Comparison of ENCODE assay signal across 9 cellular contexts in genomic region chr16:57266531-57267268, GRCh38. TPM values are rescaled to one million over a fixed set of nuclear protein-coding genes. Genes with fewer than 3 reads are reported as not detected.
DNase-seq lines count a peak whose midpoint lies in the region; ATAC-seq and TF ChIP-seq lines count a peak whose summit lies in the region.
"Had no signal": no experiment of that assay in that cellular context is flagged by ENCODE, and none has a peak within 500 bp of the region (broad histone marks: within the 10 kb centered on the region; RNA-seq: fewer than 3 reads in every experiment).

No MANE protein-coding gene starts in this region.

- no peaks in the 10 kb centered on the region for H3K9me3 Mint-ChIP-seq in central memory CD8-positive, alpha-beta T cell
- H3K9me3 Mint-ChIP-seq in naive thymus-derived CD4-positive, alpha-beta T cell: no peaks in the 10 kb centered on the region
- H3K9me3 Mint-ChIP-seq: endodermal cell had no signal

- H3K27me3 Mint-ChIP-seq in central memory CD8-positive, alpha-beta T cell: no peaks in the 10 kb centered on the region
- H3K27me3 Mint-ChIP-seq in naive thymus-derived CD4-positive, alpha-beta T cell: no peaks in the 10 kb centered on the region

- peak; percentile 89 for ATAC-seq in central memory CD8-positive, alpha-beta T cell (replicated peaks; ENCODE audit: extremely low read depth, poor library complexity, severe bottlenecking)
- ATAC-seq in naive thymus-derived CD4-positive, alpha-beta T cell: peak; percentile 86

- no peaks in the 10 kb centered on the region for H3K9me3 ChIP-seq in naive thymus-derived CD4-positive, alpha-beta T cell (ENCODE audit: control insufficient read depth in 2 of 3, low read length in 3 of 3)
- H3K9me3 ChIP-seq in WERI-Rb-1 (ENCODE audit: severe bottlenecking): no peaks in the 10 kb centered on the region
- H3K9me3 ChIP-seq in uterus: no peaks in the 10 kb centered on the region

- peaks cover 14% of the 10 kb centered on the region for H3K4me1 Mint-ChIP-seq in central memory CD8-positive, alpha-beta T cell
- H3K4me1 Mint-ChIP-seq in naive thymus-derived CD4-positive, alpha-beta T cell: peaks cover 22 to 58% (median 50%) of the 10 kb centered on the region in 7 donors

- H3K4me1 ChIP-seq in naive thymus-derived CD4-positive, alpha-beta T cell (ENCODE audit: control insufficient read depth in 2 of 2, insufficient read depth in 2 of 2, low read length in 2 of 2): peaks cover 14 to 50% of the 10 kb centered on the region in 2 donors
- no peaks in the 10 kb centered on the region for H3K4me1 ChIP-seq in uterus

- CTCF ChIA-PET in naive thymus-derived CD4-positive, alpha-beta T cell (lab: Charles Lee): interaction anchor here (0.6 to 1.7 kb wide), 4 partner anchors 29 to 563 kb away, joined by 3 to 4 read pairs (median 3); no protein-coding TSS in a partner anchor

- H3K27ac ChIP-seq in naive thymus-derived CD4-positive, alpha-beta T cell (ENCODE audit: low read depth, low read length): peak overlapping the region; percentile 74
- no peak overlapping the region for H3K27ac ChIP-seq in WERI-Rb-1
- H3K27ac ChIP-seq in uterus: no peak overlapping the region

- H3K4me3 ChIP-seq in naive thymus-derived CD4-positive, alpha-beta T cell (ENCODE audit: low read length): peak overlapping the region; percentile 39
- no peak overlapping the region for H3K4me3 ChIP-seq in WERI-Rb-1 (ENCODE audit: low read depth, low read length)
- no peak overlapping the region for H3K4me3 ChIP-seq in uterus

- POLR2A ChIA-PET in naive thymus-derived CD4-positive, alpha-beta T cell (lab: Charles Lee): interaction anchor here (0.6 to 5.4 kb wide), 15 partner anchors 10 to 198 kb away, joined by 3 to 36 read pairs (median 4); partner anchors contain the start of genes ARL2BP, PLLP, PSME3IP1 and RSPRY1

- no peak for TF ChIP-seq POLR2A in uterus (IDR thresholded peaks at IDR 0.05)

- TF ChIP-seq CTCF in WERI-Rb-1 (IDR thresholded peaks at IDR 0.05; ENCODE audit: low read depth, low read length) (no peak), uterus (IDR thresholded peaks at IDR 0.05) (no peak)

- no peaks in the 10 kb centered on the region for H3K36me3 ChIP-seq in naive thymus-derived CD4-positive, alpha-beta T cell (ENCODE audit: control insufficient read depth in 2 of 3, insufficient read depth in 3 of 3, low read length in 3 of 3)
- H3K36me3 ChIP-seq in WERI-Rb-1 (no peaks in the 10 kb centered on the region), uterus (no peaks in the 10 kb centered on the region)

- H3K36me3 Mint-ChIP-seq in central memory CD8-positive, alpha-beta T cell (ENCODE audit: insufficient read depth): no peaks in the 10 kb centered on the region
- H3K36me3 Mint-ChIP-seq in naive thymus-derived CD4-positive, alpha-beta T cell: no peaks in the 10 kb centered on the region

- peak overlapping the region; percentile 26 for H3K4me3 Mint-ChIP-seq in central memory CD8-positive, alpha-beta T cell
- H3K4me3 Mint-ChIP-seq in naive thymus-derived CD4-positive, alpha-beta T cell: peak overlapping the region; percentile 63 to 81 (median 74)
- H3K4me3 Mint-ChIP-seq: endodermal cell had no signal

- H3K27ac Mint-ChIP-seq in central memory CD8-positive, alpha-beta T cell (ENCODE audit: low read depth): peak overlapping the region; percentile 59
- H3K27ac Mint-ChIP-seq in naive thymus-derived CD4-positive, alpha-beta T cell: peak overlapping the region; percentile 36 to 99 (median 97)
- H3K27ac Mint-ChIP-seq: endodermal cell had no signal

- H3K27me3 ChIP-seq in naive thymus-derived CD4-positive, alpha-beta T cell (ENCODE audit: control insufficient read depth in 2 of 2, insufficient read depth in 2 of 2, low read length in 2 of 2): no peaks in the 10 kb centered on the region
- H3K27me3 ChIP-seq in WERI-Rb-1 (ENCODE audit: insufficient read depth, low read depth, severe bottlenecking): no peaks in the 10 kb centered on the region
- no peaks in the 10 kb centered on the region for H3K27me3 ChIP-seq in uterus

- DNase-seq in Daoy (ENCODE audit: low read depth) (peak; percentile 21), T-helper 1 cell (peak in 3 of 5 donors; percentile 17 to 25 (median 24)), WERI-Rb-1 (no peak), putamen (ENCODE audit: low spot score) (no peak), uterus (no peak), hypothalamus (lab: John Stamatoyannopoulos, UW) (no peak)
- DNase-seq in central memory CD8-positive, alpha-beta T cell (ENCODE audit: low spot score in 2 of 2): peak in 1 of 2 donors; percentile 21
- peak in 7 of 9 donors; percentile 76 to 87 (median 85) for DNase-seq in naive thymus-derived CD4-positive, alpha-beta T cell
- DNase-seq: endodermal cell had no signal

- intact Hi-C loops in naive thymus-derived CD4-positive, alpha-beta T cell (cut with micrococcal nuclease): loop anchor here in 1 of 2 donors (1.0 to 2.0 kb wide), 4 partner anchors 11 to 34 kb away; partner anchors contain the start of genes ARL2BP and PLLP
- intact Hi-C loops in uterus (cut with DNase I; ENCODE audit: low total_unique reads): no loop called here

RNA-seq across cellular contexts. Expression of gene PLLP, which starts 17.8 kb away (rescaled TPM):
- 0.06 and 0.63 TPM in 2 replicates for total RNA-seq in Daoy (2014; rRNA removed; shearing (Covaris generic))
- total RNA-seq in naive thymus-derived CD4-positive, alpha-beta T cell: 1 to 10 TPM in 4 of 5 experiments, under 1 TPM in 1; 0.36 to 8.4 (median 3.3) TPM
- 10 to 100 TPM; 10.0 to 26.0 TPM for polyA plus RNA-seq in naive thymus-derived CD4-positive, alpha-beta T cell
- 10 to 100 TPM in 1 of 4 donors, 1 to 10 TPM in 2, not detected in 1; 2.6 to 19.1 (median 6.2) TPM for total RNA-seq in uterus

RNA-seq across cellular contexts. Expression of gene ARL2BP, which starts 21.6 kb away (rescaled TPM):
- 53.1 and 62.0 TPM in 2 replicates for total RNA-seq in Daoy (2014; rRNA removed; shearing (Covaris generic))
- 10 to 100 TPM; 32.6 to 57.7 (median 37.9) TPM for total RNA-seq in naive thymus-derived CD4-positive, alpha-beta T cell
- 100 to 1,000 TPM; 146 to 166 TPM for polyA plus RNA-seq in naive thymus-derived CD4-positive, alpha-beta T cell
- 100 to 1,000 TPM in 1 of 4 donors, 10 to 100 TPM in 3; 40.9 to 110 (median 57.8) TPM for total RNA-seq in uterus

Comparison
In these comparisons a context has a peak if more than half of its experiments do, and no peak if none do; other contexts are left out.
1. DNase-seq: peak in Daoy (single experiment), T-helper 1 cell (3 of 5) and naive thymus-derived CD4-positive, alpha-beta T cell (7 of 9); none in WERI-Rb-1 (single experiment), putamen (single experiment), uterus (0 of 2) and hypothalamus (0 of 51).